ENCODE assay signal across 13 cellular contexts in genomic region chr10:119251315-119251708, GRCh38. TPM values are rescaled to one million over a fixed set of nuclear protein-coding genes. Genes with fewer than 3 reads are reported as not detected.
A peak's percentile ranks its signal among the peaks of the same experiment; 100 is the strongest.
DNase-seq lines count a peak whose midpoint lies in the region; ATAC-seq, FAIRE-seq and TF ChIP-seq lines count a peak whose summit lies in the region.
"Had no signal": no experiment of that assay in that cellular context is flagged by ENCODE, and none has a peak within 500 bp of the region (broad histone marks: within the 10 kb centered on the region; RNA-seq: fewer than 3 reads in every experiment).

No MANE protein-coding gene starts in this region.

- no peak for ATAC-seq in HG02610 (IDR thresholded peaks at IDR 0.05; ENCODE audit: unreplicated experiment)
- no peak for ATAC-seq in GM18498 (IDR thresholded peaks at IDR 0.05; ENCODE audit: unreplicated experiment)
- ATAC-seq: activated CD8-positive, alpha-beta memory T cell treated with anti-CD3 and anti-CD28 coated beads, Interleukin-2, amount 10 ng/mL, durations not matched to agents 7 days and 5 days had no signal

- H3K9ac ChIP-seq in GM23248 = peak overlapping the region; percentile 85
- peak overlapping the region; percentile 85 for H3K9ac ChIP-seq in astrocyte (ENCODE audit: low read length)
- H3K9ac ChIP-seq: KMS-11 had no signal

- no peak for TF ChIP-seq EP300 in stomach (IDR thresholded peaks at IDR 0.05)

- no peaks in the 10 kb centered on the region for H3K27me3 Mint-ChIP-seq in astrocyte (ENCODE audit: low read depth, unreplicated experiment)
- H3K27me3 Mint-ChIP-seq: activated CD8-positive, alpha-beta memory T cell treated with anti-CD3 and anti-CD28 coated beads, Interleukin-2, amount 10 ng/mL, durations not matched to agents 7 days and 5 days; central memory CD8-positive, alpha-beta T cell had no signal

- TF ChIP-seq POLR2A in stomach (IDR thresholded peaks at IDR 0.05) = no peak

- H3K36me3 Mint-ChIP-seq in astrocyte (ENCODE audit: low read depth, unreplicated experiment) = no peaks in the 10 kb centered on the region
- H3K36me3 Mint-ChIP-seq: activated CD8-positive, alpha-beta memory T cell treated with anti-CD3 and anti-CD28 coated beads, Interleukin-2, amount 10 ng/mL, durations not matched to agents 7 days and 5 days had no signal

- no peak overlapping the region for H3K4me3 Mint-ChIP-seq in astrocyte (ENCODE audit: unreplicated experiment)
- H3K4me3 Mint-ChIP-seq: activated CD8-positive, alpha-beta memory T cell treated with anti-CD3 and anti-CD28 coated beads, Interleukin-2, amount 10 ng/mL, durations not matched to agents 7 days and 5 days; central memory CD8-positive, alpha-beta T cell had no signal

- H3K9me3 Mint-ChIP-seq in astrocyte (ENCODE audit: unreplicated experiment) = no peaks in the 10 kb centered on the region
- H3K9me3 Mint-ChIP-seq: central memory CD8-positive, alpha-beta T cell had no signal

- H3K9me2 ChIP-seq in GM23248 (ENCODE audit: insufficient read depth) = no peaks in the 10 kb centered on the region

- 3% methylated on average over 7 of the region's 7 CpGs for WGBS in GM23248 (ENCODE audit: low coverage in 1 of 2, low lambda C conversion rate in 2 of 2, missing lambda C conversion rate in 2 of 2), 2 experiments
- WGBS in stomach, 5 donors = 53 to 77% (median 73%) methylated on average over 7 of the region's 7 CpGs

- peak overlapping the region; percentile 89 for H3K4me2 ChIP-seq in GM23248 (ENCODE audit: unreplicated experiment)
- H3K4me2 ChIP-seq in astrocyte (ENCODE audit: low read length) = peak overlapping the region; percentile 77
- H3K4me2 ChIP-seq: KMS-11 had no signal

- H3K4me3 ChIP-seq in GM23248 = peak overlapping the region; percentile 50
- H3K4me3 ChIP-seq in astrocyte (ENCODE audit: insufficient read depth, low read depth, low read length) = peak overlapping the region; percentile 13
- H3K4me3 ChIP-seq in stomach = no peak overlapping the region

- peaks cover 73% of the 10 kb centered on the region for H3K4me1 ChIP-seq in GM23248 (ENCODE audit: insufficient read depth)
- H3K4me1 ChIP-seq in astrocyte (ENCODE audit: insufficient read depth, low read length) = peaks cover 68% of the 10 kb centered on the region
- peaks cover 33 to 75% (median 57%) of the 10 kb centered on the region in 4 donors for H3K4me1 ChIP-seq in stomach

- H2AFZ ChIP-seq in GM23248 = peak overlapping the region; percentile 36; the same call in 1 of the 2 replicates
- H2AFZ ChIP-seq in astrocyte (ENCODE audit: low read depth, low read length) = no peak overlapping the region

- in situ Hi-C loops in GM23248 (cut with MboI) = no loop called here

- H3K36me3 ChIP-seq in GM23248 (ENCODE audit: low read depth) (no peaks in the 10 kb centered on the region), astrocyte (ENCODE audit: insufficient read depth, low read length) (no peaks in the 10 kb centered on the region), stomach (no peaks in the 10 kb centered on the region)

- H4K20me1 ChIP-seq in GM23248 (ENCODE audit: insufficient read depth) (no peaks in the 10 kb centered on the region), astrocyte (ENCODE audit: insufficient read depth, low read length) (no peaks in the 10 kb centered on the region)

- H3K27ac Mint-ChIP-seq in astrocyte (ENCODE audit: unreplicated experiment) = peak overlapping the region; percentile 67
- H3K27ac Mint-ChIP-seq: activated CD8-positive, alpha-beta memory T cell treated with anti-CD3 and anti-CD28 coated beads, Interleukin-2, amount 10 ng/mL, durations not matched to agents 7 days and 5 days had no signal

- no peaks in the 10 kb centered on the region for H3K27me3 ChIP-seq in GM23248 (replicated peaks; ENCODE audit: insufficient read depth)
- H3K27me3 ChIP-seq in astrocyte (ENCODE audit: insufficient read depth, low read length) = no peaks in the 10 kb centered on the region
- no peaks in the 10 kb centered on the region for H3K27me3 ChIP-seq in stomach

- H3K4me1 Mint-ChIP-seq in astrocyte (ENCODE audit: low read depth, unreplicated experiment) = peaks cover 48% of the 10 kb centered on the region

- peak overlapping the region; percentile 96 for H3K27ac ChIP-seq in GM23248
- H3K27ac ChIP-seq in astrocyte (ENCODE audit: low read depth, low read length) = peak overlapping the region; percentile 95
- peak overlapping the region in 4 of 5 donors; percentile 76 to 86 (median 84) for H3K27ac ChIP-seq in stomach
- no peak overlapping the region for H3K27ac ChIP-seq in substantia nigra (ENCODE audit: low read depth, low read length, poor library complexity, severe bottlenecking)
- H3K27ac ChIP-seq: KMS-11 had no signal

- H3K79me2 ChIP-seq in GM23248 (ENCODE audit: insufficient read depth) (peaks cover 64% of the 10 kb centered on the region), astrocyte (ENCODE audit: insufficient read depth, low read length) (peaks cover 40% of the 10 kb centered on the region)

- peak; percentile 9 for FAIRE-seq in astrocyte (lab: Jason Lieb, UNC)

- peaks cover 63% of the 10 kb centered on the region for H3F3A ChIP-seq in GM23248 (ENCODE audit: insufficient read depth)

- TF ChIP-seq CTCF in astrocyte (IDR thresholded peaks at IDR 0.05; ENCODE audit: insufficient read depth, low read depth, low read length) (no peak), stomach (IDR thresholded peaks at IDR 0.05) (no peak)

- intact Hi-C loops in stomach (cut with DNase I; ENCODE audit: low total_unique reads) = no loop called here

- no peaks in the 10 kb centered on the region for H3K9me3 ChIP-seq in GM23248 (ENCODE audit: low read depth)
- H3K9me3 ChIP-seq in astrocyte (ENCODE audit: insufficient read depth, low read depth, low read length) = no peaks in the 10 kb centered on the region
- H3K9me3 ChIP-seq in stomach = no peaks in the 10 kb centered on the region

- DNase-seq in GM23248 = peak; percentile 93
- DNase-seq in astrocyte (ENCODE audit: low read depth) = peak; percentile 84
- peak; percentile 68 for DNase-seq in left kidney (ENCODE audit: low read depth, low spot score)
- DNase-seq in stomach = no peak
- DNase-seq in LoVo (ENCODE audit: low spot score) = no peak
- DNase-seq in substantia nigra (lab: John Stamatoyannopoulos, UW) = no peak
- DNase-seq: activated CD8-positive, alpha-beta memory T cell treated with anti-CD3 and anti-CD28 coated beads, Interleukin-2, amount 10 ng/mL, durations not matched to agents 7 days and 5 days; DND-41; NCI-H446 treated with DMSO at 0.1 percent for 48 hours had no signal

RNA-seq across cellular contexts. Expression of gene GRK5, which starts 43.9 kb away (rescaled TPM):
- 13.7 and 16.4 TPM in 2 replicates for total RNA-seq in GM23248 (2014; rRNA removed; shearing (Covaris generic))
- 4.3 and 5.2 TPM in 2 replicates for polyA plus RNA-seq in GM23248 (2016; fragmentation: Nextera tagmentation; extraction: Ambion mirVana)
- 6.8 and 8.5 TPM in 2 replicates for total RNA-seq in astrocyte
- total RNA-seq in stomach = 10 to 100 TPM; 18.1 to 56.2 (median 31.9) TPM
- polyA plus RNA-seq in stomach = 10 to 100 TPM; 10.9 to 95.9 (median 61.0) TPM

Comparison
In these comparisons a context has a peak if more than half of its experiments do, and no peak if none do; other contexts are left out.
1. DNase-seq: peak in GM23248 (single experiment), astrocyte (single experiment) and left kidney (single experiment); none in stomach (single experiment), LoVo (single experiment) and substantia nigra (0 of 49).
2. H3K4me3 ChIP-seq: peak in GM23248 (single experiment) and astrocyte (single experiment); none in stomach (0 of 4).